8 cellular contexts compared by ENCODE assay signal in the genomic region with DNA sequence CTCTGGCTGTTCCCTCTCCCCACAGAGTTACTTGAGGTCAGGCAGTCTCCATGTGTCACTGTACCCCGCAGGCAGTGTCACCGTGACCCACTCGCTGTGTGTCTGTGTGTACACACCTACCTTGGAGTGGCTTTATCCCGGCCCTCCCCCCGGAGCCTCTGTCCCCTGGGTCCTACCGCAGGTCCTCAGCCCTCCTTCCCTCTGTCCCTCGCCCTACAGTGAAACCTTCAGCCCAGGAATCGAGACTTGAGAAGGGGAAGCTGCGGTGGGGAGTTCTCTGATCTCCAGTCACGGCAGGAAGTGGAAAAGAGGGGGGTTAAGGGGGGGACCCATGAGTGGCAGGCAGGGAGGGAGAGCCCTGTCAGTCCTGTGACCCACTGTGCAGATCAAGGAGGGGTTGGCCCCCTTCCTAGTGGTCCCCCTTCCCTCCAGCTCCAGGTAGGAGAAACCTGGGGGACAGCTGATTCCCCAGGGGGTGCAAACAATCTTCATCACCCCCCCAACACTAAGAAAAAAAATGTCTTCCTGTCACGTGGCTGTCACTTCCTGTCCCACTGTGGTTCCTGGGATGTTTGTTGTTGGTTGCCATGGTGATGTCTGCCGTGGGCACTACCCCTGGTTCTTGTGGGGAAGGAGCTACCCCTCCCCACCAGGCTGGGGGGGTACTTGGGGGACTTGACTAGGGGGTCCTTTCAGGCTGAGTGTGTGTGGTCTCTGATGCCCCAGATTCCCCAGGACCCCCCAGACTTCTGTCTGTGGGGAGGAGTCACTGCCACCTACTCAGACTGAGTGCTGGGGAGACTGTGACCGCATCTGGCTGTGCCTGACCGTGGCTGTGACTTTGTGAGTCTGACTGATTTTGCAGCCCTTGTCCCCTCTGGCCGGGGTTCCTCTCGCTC. TPM values are rescaled to one million over a fixed set of nuclear protein-coding genes. Genes with fewer than 3 reads are reported as not detected.
A peak's percentile ranks its signal among the peaks of the same experiment; 100 is the strongest.
DNase-seq lines count a peak whose midpoint lies in the region; ATAC-seq and TF ChIP-seq lines count a peak whose summit lies in the region.

No MANE protein-coding gene starts in this region.

- TF ChIP-seq CTCF in dorsolateral prefrontal cortex (IDR thresholded peaks at IDR 0.05 in 54 of 56, conservative IDR thresholded peaks at IDR 0.05 in 2 of 56; ENCODE audit: low read depth in 1 of 56, partially characterized antibody in 56 of 56): no peak

- H3K27me3 ChIP-seq in dorsolateral prefrontal cortex: no peaks in the 10 kb centered on the region

- ATAC-seq in GM21619 (IDR thresholded peaks at IDR 0.05; ENCODE audit: unreplicated experiment) (peak; percentile 29), HG03139 (IDR thresholded peaks at IDR 0.05; ENCODE audit: unreplicated experiment) (no peak)

- H3K27ac ChIP-seq in dorsolateral prefrontal cortex: peak overlapping the region in 52 of 59 donors; percentile 19 to 85 (median 60)

- intact Hi-C loops in dorsolateral prefrontal cortex (cut with DNase I): no loop called here

- peak overlapping the region in 47 of 59 donors; percentile 3 to 93 (median 33) for H3K4me3 ChIP-seq in dorsolateral prefrontal cortex

- DNase-seq in DMS79 treated with DMSO at 0.1 percent for 48 hours (lab: John Stamatoyannopoulos, UW): peak; percentile 33
- peak; percentile 95 for DNase-seq in NAMALWA (ENCODE audit: low spot score)
- DNase-seq in activated CD4-positive, alpha-beta T cell treated with anti-CD3 and anti-CD28 coated beads, Interleukin-2, amount 50 U/mL, for 1 hour: peak; percentile 86
- DNase-seq in dorsolateral prefrontal cortex: peak in 4 of 10 donors; percentile 36 to 52 (median 44)
- peak; percentile 61 for DNase-seq in midbrain (lab: John Stamatoyannopoulos, UW)
- peak; percentile 71 to 79 for DNase-seq in stimulated activated CD8-positive, alpha-beta memory T cell treated with anti-CD3 and anti-CD28 coated beads, Interleukin-2, amount 100 ng/mL, for 1 hour (ENCODE audit: low read depth in 2 of 2)

RNA-seq across cellular contexts. Expression of a gene that starts 13.7 kb away (rescaled TPM):
- 10 to 100 TPM; 10.4 to 38.8 (median 22.5) TPM for total RNA-seq in dorsolateral prefrontal cortex

RNA-seq across cellular contexts. Expression of a gene that starts 35.0 kb away (rescaled TPM):
- total RNA-seq in dorsolateral prefrontal cortex: 10 to 100 TPM in 12 of 120 experiments, 1 to 10 TPM in 108; 1.0 to 12.6 (median 6.7) TPM

RNA-seq across cellular contexts. Expression of a gene that starts 41.9 kb away (rescaled TPM):
- 1 to 10 TPM in 4 of 120 experiments, under 1 TPM in 18, not detected in 98; 0.48 to 1.7 (median 0.75) TPM for total RNA-seq in dorsolateral prefrontal cortex
